8 cellular contexts compared by ENCODE assay signal in the genomic region with DNA sequence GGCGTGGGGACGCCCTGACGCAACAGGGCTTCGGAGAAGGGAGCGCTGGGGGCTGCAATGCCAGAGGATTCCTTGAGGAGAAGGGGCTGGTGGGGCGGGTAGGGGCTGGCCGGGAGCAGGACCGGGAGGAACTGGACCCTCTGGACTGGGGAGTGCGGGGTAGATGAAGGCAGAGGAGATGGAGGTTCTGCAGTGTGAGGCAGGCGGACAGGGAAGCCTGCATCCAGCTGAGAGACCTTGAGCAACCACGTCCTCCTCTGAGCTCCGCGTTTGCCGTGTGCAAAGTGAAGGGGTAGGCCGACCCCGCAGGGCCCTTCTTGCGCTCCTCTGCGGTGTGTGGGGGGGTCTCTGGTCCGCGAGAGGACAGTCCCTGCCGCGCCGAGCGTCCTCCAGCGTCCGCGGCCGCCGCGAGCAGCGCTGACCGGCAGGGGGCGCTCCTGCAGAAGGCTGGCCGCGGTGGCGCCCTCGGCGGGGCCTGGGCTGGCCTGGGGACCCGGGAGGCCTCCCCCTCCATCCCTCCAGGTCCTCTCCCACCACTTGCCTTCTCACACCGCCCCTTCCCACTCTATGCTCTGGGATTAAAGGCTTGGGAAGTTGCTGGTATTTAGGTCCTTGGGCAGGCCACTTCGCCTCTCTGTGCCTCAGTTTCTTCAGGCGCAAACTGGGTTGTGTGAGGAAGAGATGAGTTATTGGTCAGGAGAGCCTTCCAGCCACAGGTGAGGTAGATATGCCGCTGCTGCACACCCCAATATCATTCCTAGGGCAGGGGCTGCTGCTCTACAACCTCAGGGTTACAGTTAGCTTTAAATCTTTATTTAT. TPM values are rescaled to one million over a fixed set of nuclear protein-coding genes. Genes with fewer than 3 reads are reported as not detected.
A peak's percentile ranks its signal among the peaks of the same experiment; 100 is the strongest.
DNase-seq lines count a peak whose midpoint lies in the region; ATAC-seq, FAIRE-seq and TF ChIP-seq lines count a peak whose summit lies in the region.

No MANE protein-coding gene starts in this region.

- TF ChIP-seq CTCF in D721Med (IDR thresholded peaks at IDR 0.05; ENCODE audit: insufficient read depth, missing control alignments) (peak; percentile 70), endothelial cell of umbilical vein (IDR thresholded peaks at IDR 0.05; ENCODE audit: extremely low read depth in 1 of 2, insufficient read depth in 1 of 2, low read depth in 1 of 2, low read length in 2 of 2) (peak; percentile 74 to 93), neutrophil (IDR thresholded peaks at IDR 0.05) (peak; percentile 23)

- H3K27me3 ChIP-seq in endothelial cell of umbilical vein (ENCODE audit: control insufficient read depth in 2 of 2, insufficient read depth in 2 of 2, low read length in 2 of 2), result peaks cover 6 to 9% of the 10 kb centered on the region in 2 experiments
- peaks cover 69% of the 10 kb centered on the region for H3K27me3 ChIP-seq in neutrophil
- peaks cover 20% of the 10 kb centered on the region for H3K27me3 ChIP-seq in MG63

- POLR2A ChIA-PET in endothelial cell of umbilical vein (lab: Charles Lee), result no interaction called here

- H3K9me1 ChIP-seq in endothelial cell of umbilical vein (replicated peaks; ENCODE audit: control insufficient read depth, extremely low read depth, insufficient read depth, low read length), result no peaks in the 10 kb centered on the region

- no peaks in the 10 kb centered on the region for H4K20me1 ChIP-seq in endothelial cell of umbilical vein (replicated peaks; ENCODE audit: control insufficient read depth, extremely low read depth, insufficient read depth, low read length)

- H3K4me3 ChIP-seq in endothelial cell of umbilical vein (replicated peaks in 1 of 3; ENCODE audit: insufficient read depth in 1 of 3, low read depth in 1 of 3, low read length in 3 of 3) (no peak overlapping the region), neutrophil (ENCODE audit: low read depth in 1 of 2, low read length in 1 of 2) (no peak overlapping the region), MG63 (no peak overlapping the region)

- intact Hi-C loops in endothelial cell of umbilical vein (cut with micrococcal nuclease), result loop anchor here (1.0 to 2.0 kb wide), 2 partner anchors 99 to 159 kb away; no protein-coding TSS in a partner anchor

- no TSS peak for BruUV-seq in endothelial cell of umbilical vein (replicated peaks; lab: Mats Ljungman, UMichigan)

- H3K36me3 ChIP-seq in endothelial cell of umbilical vein (ENCODE audit: control insufficient read depth in 2 of 2, extremely low read depth in 1 of 2, insufficient read depth in 2 of 2, low read length in 2 of 2), result no peaks in the 10 kb centered on the region
- H3K36me3 ChIP-seq in neutrophil, result no peaks in the 10 kb centered on the region
- no peaks in the 10 kb centered on the region for H3K36me3 ChIP-seq in MG63

- FAIRE-seq in D721Med (lab: Jason Lieb, UNC), result no peak
- no peak for FAIRE-seq in endothelial cell of umbilical vein (lab: Jason Lieb, UNC)

- H3K79me2 ChIP-seq in endothelial cell of umbilical vein (ENCODE audit: control insufficient read depth, insufficient read depth, low read length), result no peaks in the 10 kb centered on the region

- H3K9me3 ChIP-seq in endothelial cell of umbilical vein (replicated peaks; ENCODE audit: control insufficient read depth, insufficient read depth, low read length) (no peaks in the 10 kb centered on the region), neutrophil (peaks cover 6% of the 10 kb centered on the region), MG63 (peaks cover 16% of the 10 kb centered on the region)

- DNase-seq in D721Med (ENCODE audit: insufficient read length, low spot score) (peak; percentile 65), NCI-H345 treated with DMSO at 0.1 percent for 48 hours (lab: John Stamatoyannopoulos, UW; ENCODE audit: unreplicated experiment) (peak; percentile 15), endothelial cell of umbilical vein (ENCODE audit: low read depth, low spot score) (no peak), NCI-H187 treated with DMSO at 0.1 percent for 48 hours (lab: John Stamatoyannopoulos, UW) (no peak), MG63 (no peak)
- DNase-seq in activated effector memory CD4-positive, alpha-beta T cell treated with anti-CD3 and anti-CD28 coated beads, Interleukin-2, amount 50 U/mL, for 16 hours, result no peak

- no peak overlapping the region for H3K9ac ChIP-seq in endothelial cell of umbilical vein (replicated peaks; ENCODE audit: extremely low read depth, insufficient read depth, low read length)

- ATAC-seq in GM19467 (IDR thresholded peaks at IDR 0.05; ENCODE audit: unreplicated experiment), result no peak

- CTCF ChIA-PET in endothelial cell of umbilical vein (lab: Charles Lee), result interaction anchor here (0.6 to 3.3 kb wide), 28 partner anchors 9 to 258 kb away, joined by 3 to 57 read pairs (median 4); no protein-coding TSS in a partner anchor

- dilution Hi-C loops in endothelial cell of umbilical vein (cut with MboI; ENCODE audit: extremely low pct_ligation_motif_present, low sequenced_read_pairs), result no loop called here

- H3K4me2 ChIP-seq in endothelial cell of umbilical vein (ENCODE audit: insufficient read depth, low read length), result no peak overlapping the region

- H2AFZ ChIP-seq in endothelial cell of umbilical vein (ENCODE audit: low read depth, low read length), result peak overlapping the region; percentile 39

- TF ChIP-seq POLR2A in endothelial cell of umbilical vein (IDR thresholded peaks at IDR 0.05; ENCODE audit: low read depth, low read length), result no peak

- H3K4me1 ChIP-seq in endothelial cell of umbilical vein (ENCODE audit: control insufficient read depth, extremely low read depth, insufficient read depth, low read length), result no peaks in the 10 kb centered on the region
- no peaks in the 10 kb centered on the region for H3K4me1 ChIP-seq in neutrophil (ENCODE audit: control insufficient read depth in 1 of 2, insufficient read depth in 1 of 2, low read depth in 1 of 2, low read length in 1 of 2)

- H3K27ac ChIP-seq in endothelial cell of umbilical vein (ENCODE audit: insufficient read depth, low read depth, low read length) (no peak overlapping the region), neutrophil (no peak overlapping the region)

TF ChIP-seq in endothelial cell of umbilical vein, 7 proteins besides CTCF, POLR2A, EP300 and RAD21:
- TF ChIP-seq, protein P1, sequence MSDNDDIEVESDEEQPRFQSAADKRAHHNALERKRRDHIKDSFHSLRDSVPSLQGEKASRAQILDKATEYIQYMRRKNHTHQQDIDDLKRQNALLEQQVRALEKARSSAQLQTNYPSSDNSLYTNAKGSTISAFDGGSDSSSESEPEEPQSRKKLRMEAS (IDR thresholded peaks at IDR 0.05; ENCODE audit: insufficient read depth, insufficient read length), result no peak
- no peak for TF ChIP-seq JUN (IDR thresholded peaks at IDR 0.05; ENCODE audit: borderline replicate concordance, insufficient read depth, insufficient read length, low read depth)
- no peak for TF ChIP-seq EZH2 (IDR thresholded peaks at IDR 0.05; ENCODE audit: borderline replicate concordance, low read depth, low read length, severe bottlenecking)
- TF ChIP-seq GATA2 (IDR thresholded peaks at IDR 0.05; ENCODE audit: insufficient read depth, insufficient read length, low read depth, low read length), result no peak
- no peak for TF ChIP-seq POLR2AphosphoS5 (IDR thresholded peaks at IDR 0.05; ENCODE audit: insufficient read depth, low read depth, low read length)
- no peak for TF ChIP-seq FOS (IDR thresholded peaks at IDR 0.05; ENCODE audit: borderline replicate concordance, insufficient read depth, low read length)
- TF ChIP-seq MYC (IDR thresholded peaks at IDR 0.05; ENCODE audit: low read depth, low read length), result no peak

RNA-seq across cellular contexts. Expression of gene WNT9B, which starts 9.6 kb away (rescaled TPM):
- total RNA-seq in endothelial cell of umbilical vein, result not detected in 2 replicates
- not detected in 2 replicates for polyA plus RNA-seq in endothelial cell of umbilical vein
- not detected in 2 replicates for polyA plus RNA-seq in endothelial cell of umbilical vein (2011; cell fraction: cytosol; rRNA removed)
- not detected in 2 replicates for polyA plus RNA-seq in endothelial cell of umbilical vein (2011; cell fraction: nucleus; rRNA removed)
- not detected in 2 replicates for polyA plus RNA-seq in endothelial cell of umbilical vein (2012)
- not detected in 2 replicates for polyA minus RNA-seq in endothelial cell of umbilical vein
- polyA minus RNA-seq in endothelial cell of umbilical vein (2011; cell fraction: cytosol; rRNA and poly(A)+ RNA removed), result not detected
- polyA minus RNA-seq in endothelial cell of umbilical vein (2011; cell fraction: nucleus; rRNA and poly(A)+ RNA removed), result not detected in 2 replicates
- total RNA-seq in MG63 (2014; rRNA removed; shearing (Covaris generic); ENCODE audit: low replicate concordance), result not detected in 2 replicates

RNA-seq across cellular contexts. Expression of gene WNT3, which starts 23.3 kb away (rescaled TPM):
- total RNA-seq in endothelial cell of umbilical vein, result 2.0 and 2.1 TPM in 2 replicates
- 1.4 TPM in 2 replicates for polyA plus RNA-seq in endothelial cell of umbilical vein
- polyA plus RNA-seq in endothelial cell of umbilical vein (2011; cell fraction: cytosol; rRNA removed), result 1.1 and 1.2 TPM in 2 replicates
- polyA plus RNA-seq in endothelial cell of umbilical vein (2011; cell fraction: nucleus; rRNA removed), result 6.3 and 7.0 TPM in 2 replicates
- polyA plus RNA-seq in endothelial cell of umbilical vein (2012), result 2.1 and 2.4 TPM in 2 replicates
- polyA minus RNA-seq in endothelial cell of umbilical vein, result 1.2 and 2.1 TPM in 2 replicates
- polyA minus RNA-seq in endothelial cell of umbilical vein (2011; cell fraction: cytosol; rRNA and poly(A)+ RNA removed), result 1.8 TPM
- 0.82 and 1.1 TPM in 2 replicates for polyA minus RNA-seq in endothelial cell of umbilical vein (2011; cell fraction: nucleus; rRNA and poly(A)+ RNA removed)
- total RNA-seq in MG63 (2014; rRNA removed; shearing (Covaris generic); ENCODE audit: low replicate concordance), result 5.6 and 8.5 TPM in 2 replicates

Comparison
In these comparisons a context has a peak if more than half of its experiments do, and no peak if none do; other contexts are left out.
1. DNase-seq: peak in D721Med (single experiment) and NCI-H345 treated with DMSO at 0.1 percent for 48 hours (single experiment); none in endothelial cell of umbilical vein (single experiment), NCI-H187 treated with DMSO at 0.1 percent for 48 hours (single experiment), activated effector memory CD4-positive, alpha-beta T cell treated with anti-CD3 and anti-CD28 coated beads, Interleukin-2, amount 50 U/mL, for 16 hours (single experiment) and MG63 (single experiment).
2. CTCF ChIP-seq: peak in every context shown above with its lines; median percentile 84 in endothelial cell of umbilical vein; 70 in D721Med; 23 in neutrophil.